7 cellular contexts compared by ENCODE assay signal in the genomic region with DNA sequence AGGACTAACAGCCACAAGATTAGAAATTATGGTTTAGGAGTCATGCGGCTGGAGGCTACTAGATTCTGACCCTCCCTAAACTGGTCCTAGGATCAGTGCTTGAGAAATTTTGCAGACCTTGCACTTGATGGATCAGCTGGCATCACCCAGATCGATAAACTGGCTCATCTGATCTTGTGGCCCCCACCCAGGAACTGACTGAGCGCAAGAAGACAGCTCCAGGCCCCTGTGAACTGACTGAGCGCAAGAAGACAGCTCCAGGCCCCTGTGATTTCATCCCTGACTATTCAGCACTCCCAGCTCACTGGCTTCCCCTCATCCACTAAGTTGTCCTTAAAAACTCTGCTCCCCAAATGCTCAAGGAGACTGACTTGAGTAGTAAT.
A peak's percentile ranks its signal among the peaks of the same experiment; 100 is the strongest.
DNase-seq lines count a peak whose midpoint lies in the region; ATAC-seq and TF ChIP-seq lines count a peak whose summit lies in the region.
"Not testable (repeated sequence)": the region's sequence is repeated elsewhere in the genome, so short reads cannot be mapped to it uniquely, and the experiment has no call there.

No MANE protein-coding gene starts in this region.

- H3K36me3 ChIP-seq in right lobe of liver: not testable (repeated sequence)

- H3K4me1 ChIP-seq in right lobe of liver: not testable (repeated sequence)

- H3K4me3 ChIP-seq in right lobe of liver: not testable (repeated sequence)

- not testable (repeated sequence) for H3K4me3 Mint-ChIP-seq in T-helper 2 cell treated with Interferon-gamma antibody and Interleukin-4, amounts not matched to agents 5 μg/mL and 100 μg/mL, for 36 hours; activated T-cell treated with anti-CD3 and anti-CD28 coated beads, Interleukin-2, amount 50 U/mL, for 24 hours; nephron progenitor cell

- H3K27ac Mint-ChIP-seq in T-helper 2 cell treated with Interferon-gamma antibody and Interleukin-4, amounts not matched to agents 5 μg/mL and 100 μg/mL, for 36 hours; activated T-cell treated with anti-CD3 and anti-CD28 coated beads, Interleukin-2, amount 50 U/mL, for 24 hours: not testable (repeated sequence)
- H3K27ac Mint-ChIP-seq in nephron progenitor cell: peak overlapping the region; percentile 11

- DNase-seq in T-helper 2 cell treated with Interferon-gamma antibody and Interleukin-4, amounts not matched to agents 5 μg/mL and 100 μg/mL, for 36 hours (ENCODE audit: low spot score): peak; percentile 2
- DNase-seq in activated T-cell treated with anti-CD3 and anti-CD28 coated beads, Interleukin-2, amount 50 U/mL, for 24 hours: peak; percentile 7
- DNase-seq in cardiac septum (ENCODE audit: low spot score) (peak; percentile 53), right lobe of liver (peak in 2 of 3 donors; percentile 0 to 17), ureter (ENCODE audit: low spot score) (peak; percentile 17)
- not testable (repeated sequence) for DNase-seq in nephron progenitor cell
- peak; percentile 1 for DNase-seq in stimulated activated CD4-positive, alpha-beta T cell treated with anti-CD3 and anti-CD28 coated beads, Interleukin-4, amount 100 ng/mL, for 24 hours

- intact Hi-C loops in cardiac septum (cut with DNase I); right lobe of liver (cut with DNase I): not testable (repeated sequence)

- not testable (repeated sequence) for H3K27me3 Mint-ChIP-seq in T-helper 2 cell treated with Interferon-gamma antibody and Interleukin-4, amounts not matched to agents 5 μg/mL and 100 μg/mL, for 36 hours (ENCODE audit: low read depth)
- H3K27me3 Mint-ChIP-seq in activated T-cell treated with anti-CD3 and anti-CD28 coated beads, Interleukin-2, amount 50 U/mL, for 24 hours: peaks cover 17% of the 10 kb centered on the region
- peaks cover 19% of the 10 kb centered on the region for H3K27me3 Mint-ChIP-seq in nephron progenitor cell (ENCODE audit: low read depth, poor library complexity)

- 69% methylated on average over 2 of the region's 4 CpGs for WGBS in right lobe of liver (ENCODE audit: insufficient coverage, low coverage, low lambda C conversion rate, missing lambda C conversion rate)

- not testable (repeated sequence) for H3K9me3 Mint-ChIP-seq in T-helper 2 cell treated with Interferon-gamma antibody and Interleukin-4, amounts not matched to agents 5 μg/mL and 100 μg/mL, for 36 hours; activated T-cell treated with anti-CD3 and anti-CD28 coated beads, Interleukin-2, amount 50 U/mL, for 24 hours; nephron progenitor cell

- not testable (repeated sequence) for TF ChIP-seq CTCF in right lobe of liver (IDR thresholded peaks at IDR 0.05); nephron progenitor cell (IDR thresholded peaks at IDR 0.05)

- not testable (repeated sequence) for ATAC-seq in right lobe of liver

- H3K36me3 Mint-ChIP-seq in T-helper 2 cell treated with Interferon-gamma antibody and Interleukin-4, amounts not matched to agents 5 μg/mL and 100 μg/mL, for 36 hours (ENCODE audit: low read depth); activated T-cell treated with anti-CD3 and anti-CD28 coated beads, Interleukin-2, amount 50 U/mL, for 24 hours (ENCODE audit: low read depth); nephron progenitor cell (ENCODE audit: low read depth): not testable (repeated sequence)

- H3K27me3 ChIP-seq in right lobe of liver: not testable (repeated sequence)

- H3K9me3 ChIP-seq in right lobe of liver: not testable (repeated sequence)

- not testable (repeated sequence) for H3K27ac ChIP-seq in right lobe of liver

- not testable (repeated sequence) for TF ChIP-seq POLR2A in right lobe of liver (IDR thresholded peaks at IDR 0.05)

- H3K4me1 Mint-ChIP-seq in T-helper 2 cell treated with Interferon-gamma antibody and Interleukin-4, amounts not matched to agents 5 μg/mL and 100 μg/mL, for 36 hours (ENCODE audit: low read depth); activated T-cell treated with anti-CD3 and anti-CD28 coated beads, Interleukin-2, amount 50 U/mL, for 24 hours (ENCODE audit: low read depth): not testable (repeated sequence)
- peaks cover 18% of the 10 kb centered on the region for H3K4me1 Mint-ChIP-seq in nephron progenitor cell
